In the genomic region with DNA sequence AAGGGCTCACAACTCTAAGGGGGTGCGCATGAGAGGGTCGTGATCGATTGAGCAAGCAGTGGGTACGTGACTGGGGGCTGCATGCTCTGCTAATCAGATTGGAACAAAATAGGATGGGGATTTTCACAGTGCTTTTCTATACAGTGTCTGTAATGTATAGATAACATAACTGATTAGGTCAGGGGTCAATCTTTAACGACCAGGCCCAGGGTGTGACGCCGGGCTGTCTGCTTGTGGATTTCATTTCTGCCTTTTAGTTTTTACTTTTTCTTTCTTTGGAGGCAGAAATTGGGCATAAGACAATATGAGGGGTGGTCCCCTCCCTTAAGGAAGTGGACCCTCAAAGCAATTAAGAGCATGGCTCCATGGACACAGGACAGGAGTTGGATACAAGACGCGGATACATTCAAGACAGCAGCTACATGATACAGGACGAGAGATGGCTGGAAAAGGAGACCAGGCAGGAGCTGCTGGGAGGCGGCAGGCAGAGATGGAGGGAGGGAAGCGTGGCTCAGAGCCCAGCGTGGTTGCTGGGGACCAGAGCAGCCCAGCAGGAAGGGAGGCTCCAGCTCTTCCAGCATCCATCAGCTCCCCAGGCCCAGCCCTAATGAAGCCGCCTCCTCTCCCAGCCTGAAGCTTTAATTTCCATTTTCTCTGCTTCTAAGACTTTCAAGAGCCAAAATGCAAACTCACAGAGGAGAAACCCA, we compare ENCODE assay signal across 18 cellular contexts. TPM values are rescaled to one million over a fixed set of nuclear protein-coding genes. Genes with fewer than 3 reads are reported as not detected.
DNase-seq lines count a peak whose midpoint lies in the region; TF ChIP-seq lines count a peak whose summit lies in the region.
"Had no signal": no experiment of that assay in that cellular context is flagged by ENCODE, and none has a peak within 500 bp of the region (broad histone marks: within the 10 kb centered on the region; RNA-seq: fewer than 3 reads in every experiment).

No MANE protein-coding gene starts in this region.

- H3K27me3 ChIP-seq in BLaER1 = no peaks in the 10 kb centered on the region; the same call in 1 of the 2 replicates

- H4K20me1 ChIP-seq in BLaER1 = no peaks in the 10 kb centered on the region

- no peak overlapping the region for H3K9ac ChIP-seq in BLaER1

- H3K4me1 ChIP-seq in BLaER1 = peaks cover 73% of the 10 kb centered on the region

- peaks cover 31% of the 10 kb centered on the region for H3K4me1 Mint-ChIP-seq in glutamatergic neuron (ENCODE audit: low read depth, unreplicated experiment)
- H3K4me1 Mint-ChIP-seq: immature natural killer cell had no signal

- H3K9me3 Mint-ChIP-seq in glutamatergic neuron (ENCODE audit: unreplicated experiment) = peaks cover 9% of the 10 kb centered on the region
- H3K9me3 Mint-ChIP-seq: activated naive CD8-positive, alpha-beta T cell treated with anti-CD3 and anti-CD28 coated beads, Interleukin-2, amount 10 ng/mL, durations not matched to agents 7 days and 5 days; activated T-helper 2 cell treated with anti-CD3 and anti-CD28 coated beads, Interferon-gamma antibody, Interleukin-2, Interleukin-4, amounts not matched to agents 10 μg/mL and 5 μg/mL and 100 μg/mL, durations not matched to agents 14 hours and 24 hours and 36 hours; immature natural killer cell had no signal

- H3K27ac Mint-ChIP-seq in glutamatergic neuron (ENCODE audit: unreplicated experiment) = no peak overlapping the region
- H3K27ac Mint-ChIP-seq: activated naive CD8-positive, alpha-beta T cell treated with anti-CD3 and anti-CD28 coated beads, Interleukin-2, amount 10 ng/mL, durations not matched to agents 7 days and 5 days; activated T-helper 2 cell treated with anti-CD3 and anti-CD28 coated beads, Interferon-gamma antibody, Interleukin-2, Interleukin-4, amounts not matched to agents 10 μg/mL and 5 μg/mL and 100 μg/mL, durations not matched to agents 14 hours and 24 hours and 36 hours; immature natural killer cell had no signal

- no peak overlapping the region for H3K4me3 ChIP-seq in BLaER1

- H3K4me3 Mint-ChIP-seq in glutamatergic neuron (ENCODE audit: unreplicated experiment) = peak overlapping the region; percentile 18
- H3K4me3 Mint-ChIP-seq: activated naive CD8-positive, alpha-beta T cell treated with anti-CD3 and anti-CD28 coated beads, Interleukin-2, amount 10 ng/mL, durations not matched to agents 7 days and 5 days; CD14-positive monocyte; immature natural killer cell had no signal

- H3K36me3 ChIP-seq in BLaER1 = no peaks in the 10 kb centered on the region

- H3K9me3 ChIP-seq in BLaER1 = no peaks in the 10 kb centered on the region

- peaks cover 3% of the 10 kb centered on the region for H3K27me3 Mint-ChIP-seq in glutamatergic neuron (ENCODE audit: unreplicated experiment)

- DNase-seq in OCI-M1 (lab: John Stamatoyannopoulos, UW) (peak; percentile 3), glutamatergic neuron (no peak), iPS-NIHi11 (ENCODE audit: low spot score) (peak; percentile 49), SIG-M5 treated with dmso at 0.1 percent for 504 hours (lab: John Stamatoyannopoulos, UW; ENCODE audit: unreplicated experiment) (no peak), NCI-H1092 (lab: John Stamatoyannopoulos, UW) (no peak), HPDE6-E6E7 (ENCODE audit: extremely low spot score) (no peak), hypothalamus (lab: John Stamatoyannopoulos, UW) (no peak)
- DNase-seq: ACHN; activated CD4-positive, alpha-beta T cell treated with anti-CD3 and anti-CD28 coated beads for 48 hours; activated naive CD8-positive, alpha-beta T cell treated with anti-CD3 and anti-CD28 coated beads, Interleukin-2, amount 10 ng/mL, durations not matched to agents 7 days and 5 days; DMS 273 treated with DMSO at 0.1 percent for 48 hours; effector memory CD4-positive, alpha-beta T cell; immature natural killer cell; NCI-H2171 treated with DMSO at 0.1 percent for 48 hours had no signal

- TF ChIP-seq CTCF in glutamatergic neuron (IDR thresholded peaks at IDR 0.05; ENCODE audit: partially characterized antibody, unreplicated experiment) = no peak

- H3K36me3 Mint-ChIP-seq in glutamatergic neuron (ENCODE audit: unreplicated experiment) = no peaks in the 10 kb centered on the region
- H3K36me3 Mint-ChIP-seq: activated naive CD8-positive, alpha-beta T cell treated with anti-CD3 and anti-CD28 coated beads, Interleukin-2, amount 10 ng/mL, durations not matched to agents 7 days and 5 days; CD14-positive monocyte; immature natural killer cell had no signal

- peak overlapping the region; percentile 68 for H3K4me2 ChIP-seq in BLaER1

- H3K27ac ChIP-seq in BLaER1 = no peak overlapping the region
- H3K27ac ChIP-seq: HL-60 had no signal

RNA-seq across cellular contexts. Expression of gene GSDME, which starts 31.6 kb away (rescaled TPM):
- total RNA-seq in glutamatergic neuron (ENCODE audit: unreplicated experiment) = 12.7 TPM

Comparison
In these comparisons a context has a peak if more than half of its experiments do, and no peak if none do; other contexts are left out.
1. DNase-seq: peak in OCI-M1 (single experiment) and iPS-NIHi11 (single experiment); none in glutamatergic neuron (single experiment), SIG-M5 treated with dmso at 0.1 percent for 504 hours (single experiment), NCI-H1092 (single experiment), HPDE6-E6E7 (single experiment) and hypothalamus (0 of 51).